In the genomic region with DNA sequence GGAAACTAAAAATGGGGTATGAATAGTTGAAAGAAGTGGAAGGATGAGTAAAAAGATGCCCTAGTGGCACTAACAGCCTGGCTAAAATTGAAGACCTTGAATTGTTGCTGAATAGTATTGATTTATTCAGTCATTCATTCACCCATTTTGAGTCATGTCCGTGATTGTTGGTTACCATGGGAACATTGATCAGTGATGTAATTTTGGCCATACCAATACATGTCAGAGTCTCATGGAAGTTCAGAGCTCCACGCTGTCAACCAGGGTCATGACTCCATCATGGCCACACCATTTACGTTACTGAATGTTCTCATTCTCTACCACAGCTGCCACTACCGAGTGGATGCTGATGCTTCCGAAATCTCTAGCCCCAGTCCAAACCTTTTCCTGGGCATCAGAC, we compare ENCODE assay signal across 9 cellular contexts.
"Had no signal": no experiment of that assay in that cellular context is flagged by ENCODE, and none has a peak within 500 bp of the region (broad histone marks: within the 10 kb centered on the region; RNA-seq: fewer than 3 reads in every experiment).

No MANE protein-coding gene starts in this region.

- H2AFZ ChIP-seq: GM23248 had no signal

- H3K36me3 ChIP-seq: HAP-1 had no signal

- ATAC-seq: HCT116 had no signal

- H3K9ac ChIP-seq: GM23248 had no signal

- DNase-seq: GM23248, GOT3, H7, HFFc6, IMR-90, KBM-7 had no signal

- H3K27ac ChIP-seq: GM23248, HL-60 had no signal

- H3K4me3 ChIP-seq: GM23248, HAP-1 had no signal

- H3K4me1 ChIP-seq: HAP-1 had no signal
